In genomic region chr9:107650321-107650720, GRCh38 we compare ENCODE assay signal across 24 cellular contexts.
DNase-seq lines count a peak whose midpoint lies in the region; ATAC-seq and TF ChIP-seq lines count a peak whose summit lies in the region.
"Had no signal": no experiment of that assay in that cellular context is flagged by ENCODE, and none has a peak within 500 bp of the region (broad histone marks: within the 10 kb centered on the region; RNA-seq: fewer than 3 reads in every experiment).

No MANE protein-coding gene starts in this region.

- H4K20me1 ChIP-seq in KMS-11 (ENCODE audit: insufficient read depth), result no peaks in the 10 kb centered on the region

- no peaks in the 10 kb centered on the region for H3K79me1 ChIP-seq in neuronal stem cell (ENCODE audit: low read depth, low read length)

- H3K4me3 ChIP-seq in KMS-11 (IDR thresholded peaks at IDR 0.05; ENCODE audit: insufficient read depth, low read depth, low read length) (no peak overlapping the region), brain microvascular endothelial cell (ENCODE audit: low read depth, low read length) (no peak overlapping the region), neuronal stem cell (ENCODE audit: low read length in 2 of 2) (no peak overlapping the region)
- H3K4me3 ChIP-seq: esophagus muscularis mucosa, GM12878, left lung, spleen, stomach had no signal

- H3K9me3 ChIP-seq in neuronal stem cell (replicated peaks in 1 of 2; ENCODE audit: control insufficient read depth in 2 of 2, insufficient read depth in 1 of 2, low read depth in 1 of 2, low read length in 2 of 2), result no peaks in the 10 kb centered on the region
- H3K9me3 ChIP-seq: esophagus muscularis mucosa, left lung, spleen, stomach had no signal

- no peak overlapping the region for H2BK120ac ChIP-seq in neuronal stem cell (ENCODE audit: low read depth, low read length)

- no peak overlapping the region for H2AFZ ChIP-seq in KMS-11 (ENCODE audit: low read depth)
- no peak overlapping the region for H2AFZ ChIP-seq in neuronal stem cell (ENCODE audit: low read length)

- peaks cover 20% of the 10 kb centered on the region for H3K4me1 ChIP-seq in KMS-11 (ENCODE audit: low read depth, poor library complexity, severe bottlenecking)
- H3K4me1 ChIP-seq in neuronal stem cell (ENCODE audit: control insufficient read depth in 2 of 2, insufficient read depth in 1 of 2, low read depth in 1 of 2, low read length in 2 of 2), result peaks cover 0 to 4% of the 10 kb centered on the region in 2 donors

- no peak overlapping the region for H4K91ac ChIP-seq in neuronal stem cell (ENCODE audit: low read depth, low read length, poor library complexity)

- TF ChIP-seq CTCF in KMS-11 (conservative IDR thresholded peaks at IDR 0.05; ENCODE audit: low read depth, low read length) (no peak), brain microvascular endothelial cell (IDR thresholded peaks at IDR 0.05; ENCODE audit: low read depth, low read length, missing control alignments) (no peak)

- no peak overlapping the region for H4K8ac ChIP-seq in neuronal stem cell (ENCODE audit: low read depth, low read length)

- H3K27me3 ChIP-seq in KMS-11 (ENCODE audit: insufficient read depth, low read depth) (no peaks in the 10 kb centered on the region), brain microvascular endothelial cell (replicated peaks) (no peaks in the 10 kb centered on the region), neuronal stem cell (ENCODE audit: control insufficient read depth in 3 of 3, insufficient read depth in 3 of 3, low read depth in 1 of 3, low read length in 3 of 3) (no peaks in the 10 kb centered on the region)
- H3K27me3 ChIP-seq: esophagus muscularis mucosa, left lung, spleen, stomach had no signal

- no peak overlapping the region for H2BK12ac ChIP-seq in neuronal stem cell (ENCODE audit: low read length)

- no peak overlapping the region for H3K27ac ChIP-seq in KMS-11
- no peak overlapping the region for H3K27ac ChIP-seq in brain microvascular endothelial cell
- H3K27ac ChIP-seq in neuronal stem cell (replicated peaks; ENCODE audit: low read length), result no peak overlapping the region
- H3K27ac ChIP-seq: esophagus muscularis mucosa, HL-60, left lung, spleen, stomach, VCaP had no signal

- H2BK15ac ChIP-seq in neuronal stem cell (ENCODE audit: low read length), result no peak overlapping the region

- in situ Hi-C loops in brain microvascular endothelial cell (cut with HindIII; ENCODE audit: low pct_ligation_motif_present, low sequenced_read_pairs) (no loop called here), KBM-7 (cut with MboI; ENCODE audit: low pct_unique_long_range_greater_than_20kb, low sequenced_read_pairs) (no loop called here)

- no peaks in the 10 kb centered on the region for H3K36me3 ChIP-seq in KMS-11 (ENCODE audit: insufficient read depth)
- no peaks in the 10 kb centered on the region for H3K36me3 ChIP-seq in brain microvascular endothelial cell (replicated peaks)
- H3K36me3 ChIP-seq in neuronal stem cell (replicated peaks in 1 of 2; ENCODE audit: control insufficient read depth in 2 of 2, insufficient read depth in 2 of 2, low read length in 2 of 2), result no peaks in the 10 kb centered on the region
- H3K36me3 ChIP-seq: esophagus muscularis mucosa, left lung, spleen, stomach had no signal

- H3K23ac ChIP-seq in neuronal stem cell (ENCODE audit: low read depth, low read length, poor library complexity), result no peak overlapping the region

- no peak overlapping the region for H3K9ac ChIP-seq in KMS-11
- no peak overlapping the region for H3K9ac ChIP-seq in neuronal stem cell (ENCODE audit: low read depth, low read length, poor library complexity)

- intact Hi-C loops in posterior cingulate gyrus (cut with DNase I), result no loop called here

- WGBS in neuronal stem cell (ENCODE audit: extremely low coverage in 2 of 2, insufficient read length in 2 of 2, insufficient replicate concordance in 1 of 2), 2 donors, result no CpG with 5 or more reads among the region's 4 CpGs

- H2AK5ac ChIP-seq in neuronal stem cell (ENCODE audit: low read depth, low read length), result no peak overlapping the region

- DNase-seq in AG08395 (ENCODE audit: low spot score) (peak; percentile 70), brain microvascular endothelial cell (peak; percentile 70), neuronal stem cell (ENCODE audit: low spot score) (no peak), posterior cingulate gyrus (no peak), KBM-7 (no peak), NCI-H2081 treated with DMSO at 0.1 percent for 48 hours (lab: John Stamatoyannopoulos, UW) (no peak)
- DNase-seq: activated CD4-positive, alpha-beta memory T cell treated with anti-CD3 and anti-CD28 coated beads for 36 hours; amygdala; effector CD8-positive, alpha-beta T cell; glutamatergic neuron; left lung; NCI-H1694 treated with DMSO at 0.1 percent for 48 hours; NCI-H2227 treated with DMSO at 0.1 percent for 48 hours; NCI-H82; SIG-M5; spleen; stimulated activated CD4-positive, alpha-beta T cell treated with anti-CD3 and anti-CD28 coated beads, Interleukin-4, amount 100 ng/mL, for 4 hours; stomach had no signal

- H3K14ac ChIP-seq in neuronal stem cell (ENCODE audit: low read length), result no peak overlapping the region

- no peak overlapping the region for H2BK5ac ChIP-seq in neuronal stem cell (ENCODE audit: low read length)

- H3K4me2 ChIP-seq in KMS-11 (peak overlapping the region; percentile 55), neuronal stem cell (ENCODE audit: insufficient read depth, low read length, poor library complexity, severe bottlenecking) (no peak overlapping the region)

- no peak for ATAC-seq in HG03442 (IDR thresholded peaks at IDR 0.05; ENCODE audit: unreplicated experiment)
- ATAC-seq: GM12878, left lung had no signal

- peak overlapping the region; percentile 66 for H3K18ac ChIP-seq in neuronal stem cell (ENCODE audit: low read length)

- no peaks in the 10 kb centered on the region for H3K79me2 ChIP-seq in KMS-11 (ENCODE audit: insufficient read depth, low read depth)

- no peak overlapping the region for H3K4ac ChIP-seq in neuronal stem cell (ENCODE audit: low read length)

Comparison
In these comparisons a context has a peak if more than half of its experiments do, and no peak if none do; other contexts are left out.
1. DNase-seq: peak in AG08395 (single experiment) and brain microvascular endothelial cell (single experiment); none in neuronal stem cell (single experiment), posterior cingulate gyrus (0 of 10), KBM-7 (single experiment) and NCI-H2081 treated with DMSO at 0.1 percent for 48 hours (single experiment).